7 cellular contexts compared by ENCODE assay signal in genomic region chr15:99734040-99734291, GRCh38. TPM values are rescaled to one million over a fixed set of nuclear protein-coding genes. Genes with fewer than 3 reads are reported as not detected.
DNase-seq lines count a peak whose midpoint lies in the region; ATAC-seq and TF ChIP-seq lines count a peak whose summit lies in the region.
"Not testable (repeated sequence)": the region's sequence is repeated elsewhere in the genome, so short reads cannot be mapped to it uniquely, and the experiment has no call there.

No MANE protein-coding gene starts in this region.

- TF ChIP-seq CTCF in Panc1 (IDR thresholded peaks at IDR 0.05); hepatocyte (IDR thresholded peaks at IDR 0.05; ENCODE audit: poor library complexity); natural killer cell (IDR thresholded peaks at IDR 0.05): not testable (repeated sequence)

- WGBS in GM23248 (ENCODE audit: low coverage in 1 of 2, low lambda C conversion rate in 2 of 2, missing lambda C conversion rate in 2 of 2), 2 experiments, result 93 to 94% methylated on average over 13 of the region's 13 CpGs
- 99% methylated on average over 13 of the region's 13 CpGs for WGBS in hepatocyte (ENCODE audit: low lambda C conversion rate, missing lambda C conversion rate)

- peak overlapping the region; percentile 91 to 95 for H3K4me3 Mint-ChIP-seq in activated T-cell treated with anti-CD3 and anti-CD28 coated beads, Interleukin-2, amount 50 U/mL, for 72 hours
- H3K4me3 Mint-ChIP-seq in dendritic cell treated with granulocyte-macrophage colony-stimulating factor and Interleukin-4, amounts not matched to agents 40 ng/mL and 50 ng/mL, for 4 days, result peak overlapping the region; percentile 80
- H3K4me3 Mint-ChIP-seq in natural killer cell, result peak overlapping the region; percentile 83

- not testable (repeated sequence) for H3K27me3 ChIP-seq in GM23248 (replicated peaks; ENCODE audit: insufficient read depth); Panc1 (ENCODE audit: control insufficient read depth, insufficient read depth, low read length); hepatocyte; skeletal muscle tissue (ENCODE audit: control insufficient read depth in 3 of 3, insufficient read depth in 3 of 3, low read length in 3 of 3)

- H3K79me2 ChIP-seq in GM23248 (ENCODE audit: insufficient read depth), result not testable (repeated sequence)
- H3K79me2 ChIP-seq in hepatocyte, result peaks cover 11% of the 10 kb centered on the region

- H3K4me1 ChIP-seq in GM23248 (ENCODE audit: insufficient read depth), result peaks cover 12% of the 10 kb centered on the region
- H3K4me1 ChIP-seq in Panc1 (ENCODE audit: control insufficient read depth, insufficient read depth, low read length), result not testable (repeated sequence)
- H3K4me1 ChIP-seq in hepatocyte (ENCODE audit: insufficient read depth), result peaks cover 15% of the 10 kb centered on the region
- H3K4me1 ChIP-seq in skeletal muscle tissue (ENCODE audit: control insufficient read depth in 3 of 3, insufficient read depth in 3 of 3, low read length in 3 of 3), result peaks cover 13 to 25% (median 14%) of the 10 kb centered on the region in 3 donors

- H3K4me2 ChIP-seq in GM23248 (ENCODE audit: unreplicated experiment) (peak overlapping the region; percentile 75), hepatocyte (peak overlapping the region; percentile 71)

- CTCF ChIA-PET in Panc1 (lab: Charles Lee), result not testable (repeated sequence)

- H3K9me3 Mint-ChIP-seq in activated T-cell treated with anti-CD3 and anti-CD28 coated beads, Interleukin-2, amount 50 U/mL, for 72 hours; dendritic cell treated with granulocyte-macrophage colony-stimulating factor and Interleukin-4, amounts not matched to agents 40 ng/mL and 50 ng/mL, for 4 days; natural killer cell: not testable (repeated sequence)

- H3K4me3 ChIP-seq in GM23248 (peak overlapping the region; percentile 85; the same call in 1 of the 2 replicates), Panc1 (ENCODE audit: low read depth in 2 of 2, low read length in 2 of 2) (peak overlapping the region; percentile 72 to 93), skeletal muscle tissue (ENCODE audit: low read length in 3 of 3) (peak overlapping the region; percentile 71 to 82 (median 75))
- not testable (repeated sequence) for H3K4me3 ChIP-seq in hepatocyte

- not testable (repeated sequence) for H3K27me3 Mint-ChIP-seq in activated T-cell treated with anti-CD3 and anti-CD28 coated beads, Interleukin-2, amount 50 U/mL, for 72 hours (ENCODE audit: low read depth); dendritic cell treated with granulocyte-macrophage colony-stimulating factor and Interleukin-4, amounts not matched to agents 40 ng/mL and 50 ng/mL, for 4 days; natural killer cell (ENCODE audit: low read depth in 2 of 2)

- not testable (repeated sequence) for H3K27ac ChIP-seq in GM23248
- peak overlapping the region; percentile 86 for H3K27ac ChIP-seq in Panc1 (ENCODE audit: low read length)
- peak overlapping the region; percentile 91 for H3K27ac ChIP-seq in hepatocyte
- peak overlapping the region; percentile 88 for H3K27ac ChIP-seq in skeletal muscle tissue (ENCODE audit: low read depth, low read length)

- peak overlapping the region; percentile 76 for H3K9ac ChIP-seq in GM23248
- peak overlapping the region in 2 of 3 donors; percentile 88 for H3K9ac ChIP-seq in skeletal muscle tissue (ENCODE audit: low read depth in 1 of 3, low read length in 3 of 3)

- in situ Hi-C loops in GM23248 (cut with MboI), result loop anchor here (10.0 to 25.0 kb wide), 2 partner anchors 61 to 622 kb away; partner anchors contain the start of gene SYNM
- in situ Hi-C loops in Panc1 (cut with HindIII; ENCODE audit: low pct_unique_long_range_greater_than_20kb, low sequenced_read_pairs), result not testable (repeated sequence)

- H3K36me3 Mint-ChIP-seq in activated T-cell treated with anti-CD3 and anti-CD28 coated beads, Interleukin-2, amount 50 U/mL, for 72 hours (ENCODE audit: insufficient read depth in 2 of 2); dendritic cell treated with granulocyte-macrophage colony-stimulating factor and Interleukin-4, amounts not matched to agents 40 ng/mL and 50 ng/mL, for 4 days (ENCODE audit: low read depth); natural killer cell: not testable (repeated sequence)

- not testable (repeated sequence) for H3F3A ChIP-seq in GM23248 (ENCODE audit: insufficient read depth)

- POLR2A ChIA-PET in Panc1 (lab: Charles Lee), result not testable (repeated sequence)

- H2AFZ ChIP-seq in GM23248, result peak overlapping the region; percentile 99
- H2AFZ ChIP-seq in hepatocyte, result peak overlapping the region; percentile 83

- DNase-seq in GM23248; Panc1 (ENCODE audit: low read depth, low spot score); activated T-cell treated with anti-CD3 and anti-CD28 coated beads, Interleukin-2, amount 50 U/mL, for 72 hours; hepatocyte (ENCODE audit: low spot score); natural killer cell: not testable (repeated sequence)

- H4K20me1 ChIP-seq in GM23248 (ENCODE audit: insufficient read depth); hepatocyte (ENCODE audit: insufficient read depth, poor library complexity, severe bottlenecking): not testable (repeated sequence)

- intact Hi-C loops in Panc1 (cut with micrococcal nuclease; ENCODE audit: unreplicated experiment); dendritic cell treated with granulocyte-macrophage colony-stimulating factor and Interleukin-4, amounts not matched to agents 40 ng/mL and 50 ng/mL, for 4 days (cut with micrococcal nuclease); natural killer cell (cut with micrococcal nuclease): not testable (repeated sequence)

- not testable (repeated sequence) for BruUV-seq in Panc1 (replicated peaks; lab: Mats Ljungman, UMichigan)

- not testable (repeated sequence) for H3K36me3 ChIP-seq in GM23248 (ENCODE audit: low read depth); Panc1 (ENCODE audit: control insufficient read depth, insufficient read depth, low read length); hepatocyte (replicated peaks; ENCODE audit: insufficient read depth, low read depth); skeletal muscle tissue (ENCODE audit: control insufficient read depth in 3 of 3, insufficient read depth in 3 of 3, low read length in 3 of 3)

- not testable (repeated sequence) for H3K9me2 ChIP-seq in GM23248 (ENCODE audit: insufficient read depth); hepatocyte (replicated peaks; ENCODE audit: insufficient read depth)

- peak overlapping the region; percentile 82 for H3K27ac Mint-ChIP-seq in activated T-cell treated with anti-CD3 and anti-CD28 coated beads, Interleukin-2, amount 50 U/mL, for 72 hours
- H3K27ac Mint-ChIP-seq in dendritic cell treated with granulocyte-macrophage colony-stimulating factor and Interleukin-4, amounts not matched to agents 40 ng/mL and 50 ng/mL, for 4 days, result peak overlapping the region; percentile 89
- peak overlapping the region; percentile 87 to 92 for H3K27ac Mint-ChIP-seq in natural killer cell

- H3K9me3 ChIP-seq in GM23248 (ENCODE audit: low read depth); Panc1 (ENCODE audit: control insufficient read depth, insufficient read depth, low read depth, low read length); hepatocyte (ENCODE audit: low read depth); skeletal muscle tissue (ENCODE audit: control insufficient read depth in 3 of 3, low read length in 3 of 3): not testable (repeated sequence)

- H3K4me1 Mint-ChIP-seq in activated T-cell treated with anti-CD3 and anti-CD28 coated beads, Interleukin-2, amount 50 U/mL, for 72 hours (ENCODE audit: low read depth), result peaks cover 22% of the 10 kb centered on the region
- peaks cover 11% of the 10 kb centered on the region for H3K4me1 Mint-ChIP-seq in dendritic cell treated with granulocyte-macrophage colony-stimulating factor and Interleukin-4, amounts not matched to agents 40 ng/mL and 50 ng/mL, for 4 days (ENCODE audit: low read depth)
- peaks cover 11 to 13% of the 10 kb centered on the region in 2 donors for H3K4me1 Mint-ChIP-seq in natural killer cell

- not testable (repeated sequence) for ATAC-seq in Panc1; activated T-cell treated with anti-CD3 and anti-CD28 coated beads, Interleukin-2, amount 50 U/mL, for 72 hours (replicated peaks in 1 of 2); natural killer cell

RNA-seq across cellular contexts. Expression of gene LYSMD4, which starts 0.7 kb away (rescaled TPM):
- 3.2 and 8.1 TPM in 2 replicates for total RNA-seq in GM23248 (2014; rRNA removed; shearing (Covaris generic))
- polyA plus RNA-seq in GM23248 (2016; fragmentation: Nextera tagmentation; extraction: Ambion mirVana) (4.8 and 5.2 TPM in 2 replicates), hepatocyte (9.0 and 15.4 TPM in 2 replicates)
- total RNA-seq in Panc1 (2021; ENCODE audit: unreplicated experiment) (8.9 TPM), hepatocyte (7.7 and 12.8 TPM in 2 replicates), natural killer cell (1 to 10 TPM; 5.0 to 9.1 (median 7.2) TPM), skeletal muscle tissue (11.0 TPM)
- 6.4 TPM for polyA plus RNA-seq in Panc1 (2012; ENCODE audit: insufficient read length)
- 10 to 100 TPM in 1 of 2 donors, 1 to 10 TPM in 1; 9.7 to 11.7 TPM for total RNA-seq in activated T-cell treated with anti-CD3 and anti-CD28 coated beads, Interleukin-2, amount 50 U/mL, for 72 hours
